21 cellular contexts compared by ENCODE assay signal in genomic region chr1:93821412-93822144, GRCh38. TPM values are rescaled to one million over a fixed set of nuclear protein-coding genes. Genes with fewer than 3 reads are reported as not detected.
DNase-seq lines count a peak whose midpoint lies in the region; ATAC-seq and TF ChIP-seq lines count a peak whose summit lies in the region.
"Had no signal": no experiment of that assay in that cellular context is flagged by ENCODE, and none has a peak within 500 bp of the region (broad histone marks: within the 10 kb centered on the region; RNA-seq: fewer than 3 reads in every experiment).

No MANE protein-coding gene starts in this region.

- peak overlapping the region; percentile 98 for H2BK120ac ChIP-seq in mesendoderm (ENCODE audit: low read depth, low read length)

- H2AK5ac ChIP-seq in mesendoderm (ENCODE audit: low read length): peak overlapping the region; percentile 100

- H3K27ac Mint-ChIP-seq in endothelial cell (ENCODE audit: unreplicated experiment): peak overlapping the region; percentile 37
- H3K27ac Mint-ChIP-seq: CD4-positive, alpha-beta T cell had no signal

- WGBS in mesendoderm (ENCODE audit: extremely low coverage, insufficient coverage, low lambda C conversion rate): no CpG with 5 or more reads among the region's 4 CpGs

- H3K27ac ChIP-seq in mesendoderm (ENCODE audit: low read depth, low read length): peak overlapping the region; percentile 87
- H3K27ac ChIP-seq: HL-60, Peyer's patch had no signal

- H3K79me1 ChIP-seq in mesendoderm (ENCODE audit: low read length): no peaks in the 10 kb centered on the region

- H3K36me3 Mint-ChIP-seq in endothelial cell (ENCODE audit: low read depth, unreplicated experiment): peaks cover 15% of the 10 kb centered on the region

- peak overlapping the region; percentile 97 for H3K18ac ChIP-seq in mesendoderm (ENCODE audit: low read length)

- H3K9me3 Mint-ChIP-seq in endothelial cell (ENCODE audit: unreplicated experiment): no peaks in the 10 kb centered on the region
- H3K9me3 Mint-ChIP-seq: CD4-positive, alpha-beta T cell had no signal

- no peak for ATAC-seq in GM21825 (IDR thresholded peaks at IDR 0.05; ENCODE audit: unreplicated experiment)
- no peak for ATAC-seq in HG03457 (IDR thresholded peaks at IDR 0.05; ENCODE audit: unreplicated experiment)
- ATAC-seq: GM12878, HepG2 had no signal

- H3K56ac ChIP-seq in mesendoderm (ENCODE audit: low read length): peak overlapping the region; percentile 88

- TF ChIP-seq CTCF in endothelial cell (IDR thresholded peaks at IDR 0.05; ENCODE audit: unreplicated experiment): no peak

- H4K8ac ChIP-seq in mesendoderm (ENCODE audit: low read depth, low read length): no peak overlapping the region

- no peak overlapping the region for H3K4me2 ChIP-seq in mesendoderm (ENCODE audit: low read length)
- H3K4me2 ChIP-seq: A549 had no signal

- peaks cover 9% of the 10 kb centered on the region for H3K27me3 Mint-ChIP-seq in endothelial cell (ENCODE audit: unreplicated experiment)
- H3K27me3 Mint-ChIP-seq: CD4-positive, alpha-beta T cell had no signal

- H3K36me3 ChIP-seq in NT2/D1 (ENCODE audit: insufficient read depth, insufficient read length, low read length) (no peaks in the 10 kb centered on the region), mesendoderm (ENCODE audit: control insufficient read depth, insufficient read depth, low read length) (no peaks in the 10 kb centered on the region)
- H3K36me3 ChIP-seq: Peyer's patch had no signal

- peak overlapping the region; percentile 48 for H2BK15ac ChIP-seq in mesendoderm (replicated peaks; ENCODE audit: low read depth)

- H3K4me1 ChIP-seq in NT2/D1 (ENCODE audit: insufficient read depth, insufficient read length) (peaks cover 14% of the 10 kb centered on the region), mesendoderm (ENCODE audit: control insufficient read depth, low read depth, low read length) (peaks cover 30% of the 10 kb centered on the region)
- H3K4me1 ChIP-seq: Peyer's patch had no signal

- peak overlapping the region; percentile 36 for H3K9ac ChIP-seq in NT2/D1 (ENCODE audit: insufficient read length, low read depth)
- H3K9ac ChIP-seq in mesendoderm (ENCODE audit: low read length): peak overlapping the region; percentile 56

- H3K79me2 ChIP-seq in mesendoderm (ENCODE audit: control insufficient read depth, insufficient read depth, low read length): no peaks in the 10 kb centered on the region

- peak overlapping the region; percentile 100 for H2BK5ac ChIP-seq in mesendoderm (ENCODE audit: low read length)

- H3K4me3 Mint-ChIP-seq in endothelial cell (ENCODE audit: unreplicated experiment): peak overlapping the region; percentile 34
- H3K4me3 Mint-ChIP-seq: CD4-positive, alpha-beta T cell had no signal

- H3K27me3 ChIP-seq in NT2/D1 (ENCODE audit: insufficient read depth, insufficient read length) (no peaks in the 10 kb centered on the region), mesendoderm (ENCODE audit: insufficient read depth, low read length, poor library complexity) (no peaks in the 10 kb centered on the region)
- H3K27me3 ChIP-seq: Peyer's patch had no signal

- peak overlapping the region; percentile 98 for H3K4ac ChIP-seq in mesendoderm (ENCODE audit: low read depth, low read length)

- H3K4me3 ChIP-seq in NT2/D1 (ENCODE audit: insufficient read length, low read depth): no peak overlapping the region
- no peak overlapping the region for H3K4me3 ChIP-seq in mesendoderm (ENCODE audit: low read length)
- H3K4me3 ChIP-seq: A549, GM12878, Peyer's patch had no signal

- peak overlapping the region; percentile 93 for H4K5ac ChIP-seq in mesendoderm (ENCODE audit: low read length)

- H3K23ac ChIP-seq in mesendoderm (ENCODE audit: low read length): no peak overlapping the region

- no peaks in the 10 kb centered on the region for H3K9me3 ChIP-seq in NT2/D1 (ENCODE audit: insufficient read depth, low read length)
- H3K9me3 ChIP-seq: A549, Peyer's patch had no signal

- peaks cover 38% of the 10 kb centered on the region for H3K4me1 Mint-ChIP-seq in endothelial cell (ENCODE audit: unreplicated experiment)

- DNase-seq in AG20443 (ENCODE audit: low spot score) (peak; percentile 33), NT2/D1 (ENCODE audit: low read depth, low spot score) (no peak), endothelial cell (ENCODE audit: low spot score) (no peak), mesendoderm (no peak), NCI-H510A (lab: John Stamatoyannopoulos, UW) (no peak), NCI-H226 (no peak)
- DNase-seq: Calu3; CD4-positive, alpha-beta T cell; DMS79; Kasumi-1; NCI-H187 treated with DMSO at 0.1 percent for 48 hours; NCI-H2171; NCI-H82; Peyer's patch; Right ventricle myocardium superior had no signal

RNA-seq across cellular contexts. Expression of gene DNTTIP2, which starts 57.4 kb away (rescaled TPM):
- total RNA-seq in endothelial cell (ENCODE audit: unreplicated experiment): 61.8 TPM
- polyA plus RNA-seq in mesendoderm (2013, experiment 1 of 2): 132 TPM
- polyA plus RNA-seq in mesendoderm (2013, experiment 2 of 2): 129 TPM
